In the genomic region with DNA sequence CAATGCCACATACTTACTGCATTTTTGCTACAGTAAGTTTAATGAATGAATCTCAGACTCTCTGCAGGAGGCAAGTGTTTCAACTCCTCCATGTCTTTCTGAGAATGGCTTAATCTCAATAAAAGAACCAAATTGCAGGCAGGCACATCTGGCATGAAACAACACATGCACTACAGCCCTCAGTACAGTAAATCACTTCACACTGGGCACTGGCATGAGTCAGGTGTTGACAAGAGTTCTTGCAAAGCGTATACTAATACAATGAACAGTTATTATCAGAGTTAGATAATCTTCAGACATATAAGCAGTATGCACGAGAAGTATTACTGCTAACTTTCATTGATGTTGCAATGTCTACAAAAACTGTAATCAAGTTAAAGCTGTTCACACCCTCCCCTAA, we compare ENCODE assay signal across 19 cellular contexts.
"Had no signal": no experiment of that assay in that cellular context is flagged by ENCODE, and none has a peak within 500 bp of the region (broad histone marks: within the 10 kb centered on the region; RNA-seq: fewer than 3 reads in every experiment).

No MANE protein-coding gene starts in this region.

- H3K4me2 ChIP-seq: PC-9 had no signal

- FAIRE-seq: HepG2 had no signal

- H2AFZ ChIP-seq: PC-9 had no signal

- ATAC-seq: HepG2, Right ventricle myocardium inferior, T-cell had no signal

- H3K4me1 ChIP-seq: Peyer's patch, SJSA1 had no signal

- H3K36me3 ChIP-seq: Peyer's patch, SJSA1 had no signal

- H3K4me3 ChIP-seq: PC-9, Peyer's patch, SJSA1 had no signal

- DNase-seq: KBM-7, MV-4-11, NCI-H1048, NCI-H1105, NCI-H1436 treated with DMSO at 0.1 percent for 48 hours, NCI-H1694, NCI-H187 treated with DMSO at 0.1 percent for 48 hours, NCI-H2029 treated with DMSO at 0.1 percent for 48 hours, NCI-H2171 treated with DMSO at 0.1 percent for 48 hours, NCI-H526 treated with DMSO at 0.1 percent for 48 hours, NCI-H774, PC-9, Peyer's patch, SHP77 treated with DMSO at 0.1 percent for 48 hours, SW 1271, T-cell had no signal

- H3K9me3 ChIP-seq: Peyer's patch had no signal

- H3K27ac ChIP-seq: PC-9, Peyer's patch, SJSA1 had no signal

- H3K27me3 ChIP-seq: Peyer's patch, SJSA1 had no signal
